In genomic region chr17:42953669-42954068, GRCh38 we compare ENCODE assay signal across 13 cellular contexts.
"Had no signal": no experiment of that assay in that cellular context is flagged by ENCODE, and none has a peak within 500 bp of the region (broad histone marks: within the 10 kb centered on the region; RNA-seq: fewer than 3 reads in every experiment).

No MANE protein-coding gene starts in this region.

- H3K27ac Mint-ChIP-seq: activated CD4-positive, alpha-beta memory T cell treated with anti-CD3 and anti-CD28 coated beads, Interleukin-2, amount 10 ng/mL, durations not matched to agents 7 days and 5 days; activated naive CD4-positive, alpha-beta T cell treated with anti-CD3 and anti-CD28 coated beads, Interleukin-2, amount 10 ng/mL, durations not matched to agents 7 days and 5 days; activated T-helper 17 cell treated with anti-CD3 and anti-CD28 coated beads, Interleukin-2, amount 50 U/mL, for 72 hours; natural killer cell; stimulated activated effector memory CD8-positive, alpha-beta T cell treated with anti-CD3 and anti-CD28 coated beads, Interleukin-12 subunit alpha, Interleukin-12 subunit beta, amount 100 ng/mL, for 72 hours; type B pancreatic cell had no signal

- DNase-seq: activated CD4-positive, alpha-beta memory T cell treated with anti-CD3 and anti-CD28 coated beads, Interleukin-2, amount 10 ng/mL, durations not matched to agents 7 days and 5 days; activated CD4-positive, alpha-beta T cell treated with anti-CD3 and anti-CD28 coated beads for 1 hour; activated naive CD4-positive, alpha-beta T cell treated with anti-CD3 and anti-CD28 coated beads, Interleukin-2, amount 10 ng/mL, durations not matched to agents 7 days and 5 days; amniotic stem cell; brain microvascular endothelial cell; dorsolateral prefrontal cortex; natural killer cell; right cardiac atrium; T-helper 9 cell had no signal

- ATAC-seq: activated T-helper 17 cell treated with anti-CD3 and anti-CD28 coated beads, Interleukin-2, amount 50 U/mL, for 72 hours; natural killer cell; right cardiac atrium; stimulated activated effector memory CD8-positive, alpha-beta T cell treated with anti-CD3 and anti-CD28 coated beads, Interleukin-12 subunit alpha, Interleukin-12 subunit beta, amount 100 ng/mL, for 72 hours had no signal

- H3K4me3 Mint-ChIP-seq: activated CD4-positive, alpha-beta memory T cell treated with anti-CD3 and anti-CD28 coated beads, Interleukin-2, amount 10 ng/mL, durations not matched to agents 7 days and 5 days; activated naive CD4-positive, alpha-beta T cell treated with anti-CD3 and anti-CD28 coated beads, Interleukin-2, amount 10 ng/mL, durations not matched to agents 7 days and 5 days; activated T-helper 17 cell treated with anti-CD3 and anti-CD28 coated beads, Interleukin-2, amount 50 U/mL, for 72 hours; natural killer cell; stimulated activated effector memory CD8-positive, alpha-beta T cell treated with anti-CD3 and anti-CD28 coated beads, Interleukin-12 subunit alpha, Interleukin-12 subunit beta, amount 100 ng/mL, for 72 hours; type B pancreatic cell had no signal

- H3K4me3 ChIP-seq: dorsolateral prefrontal cortex, suprapubic skin had no signal

- H3K27me3 Mint-ChIP-seq: activated CD4-positive, alpha-beta memory T cell treated with anti-CD3 and anti-CD28 coated beads, Interleukin-2, amount 10 ng/mL, durations not matched to agents 7 days and 5 days; activated naive CD4-positive, alpha-beta T cell treated with anti-CD3 and anti-CD28 coated beads, Interleukin-2, amount 10 ng/mL, durations not matched to agents 7 days and 5 days; activated T-helper 17 cell treated with anti-CD3 and anti-CD28 coated beads, Interleukin-2, amount 50 U/mL, for 72 hours; type B pancreatic cell had no signal

- H3K9me3 Mint-ChIP-seq: activated CD4-positive, alpha-beta memory T cell treated with anti-CD3 and anti-CD28 coated beads, Interleukin-2, amount 10 ng/mL, durations not matched to agents 7 days and 5 days; activated naive CD4-positive, alpha-beta T cell treated with anti-CD3 and anti-CD28 coated beads, Interleukin-2, amount 10 ng/mL, durations not matched to agents 7 days and 5 days; activated T-helper 17 cell treated with anti-CD3 and anti-CD28 coated beads, Interleukin-2, amount 50 U/mL, for 72 hours; natural killer cell; stimulated activated effector memory CD8-positive, alpha-beta T cell treated with anti-CD3 and anti-CD28 coated beads, Interleukin-12 subunit alpha, Interleukin-12 subunit beta, amount 100 ng/mL, for 72 hours; type B pancreatic cell had no signal

- H3K4me1 Mint-ChIP-seq: activated naive CD4-positive, alpha-beta T cell treated with anti-CD3 and anti-CD28 coated beads, Interleukin-2, amount 10 ng/mL, durations not matched to agents 7 days and 5 days; activated T-helper 17 cell treated with anti-CD3 and anti-CD28 coated beads, Interleukin-2, amount 50 U/mL, for 72 hours; natural killer cell had no signal
